Comparison of ENCODE assay signal across 10 cellular contexts in genomic region chr10:43394868-43395267, GRCh38. TPM values are rescaled to one million over a fixed set of nuclear protein-coding genes. Genes with fewer than 3 reads are reported as not detected.
A peak's percentile ranks its signal among the peaks of the same experiment; 100 is the strongest.
DNase-seq lines count a peak whose midpoint lies in the region; ATAC-seq and TF ChIP-seq lines count a peak whose summit lies in the region.
"Had no signal": no experiment of that assay in that cellular context is flagged by ENCODE, and none has a peak within 500 bp of the region (broad histone marks: within the 10 kb centered on the region; RNA-seq: fewer than 3 reads in every experiment).

No MANE protein-coding gene starts in this region.

- H3K9me3 ChIP-seq in WERI-Rb-1 (ENCODE audit: severe bottlenecking) (no peaks in the 10 kb centered on the region), spleen (no peaks in the 10 kb centered on the region)

- DNase-seq in activated CD4-positive, alpha-beta T cell treated with anti-CD3 and anti-CD28 coated beads, Interleukin-2, amount 10 ng/mL, durations not matched to agents 24 days and 14 days, result no peak
- no peak for DNase-seq in activated CD4-positive, alpha-beta T cell treated with anti-CD3 and anti-CD28 coated beads, Interleukin-2, amount 50 U/mL, for 48 hours
- DNase-seq in WERI-Rb-1, result no peak
- no peak for DNase-seq in glutamatergic neuron
- DNase-seq in spleen, result peak; percentile 59
- DNase-seq in mucosa of gallbladder (ENCODE audit: low spot score), result no peak
- DNase-seq: activated gamma-delta T cell; stimulated activated CD4-positive, alpha-beta T cell treated with anti-CD3 and anti-CD28 coated beads, Interleukin-4, amount 100 ng/mL, for 24 hours had no signal

- no peaks in the 10 kb centered on the region for H3K27me3 Mint-ChIP-seq in activated CD4-positive, alpha-beta T cell treated with anti-CD3 and anti-CD28 coated beads, Interleukin-2, amount 10 ng/mL, durations not matched to agents 24 days and 14 days
- H3K27me3 Mint-ChIP-seq in glutamatergic neuron (ENCODE audit: unreplicated experiment), result peaks cover 13% of the 10 kb centered on the region

- H3K4me1 ChIP-seq in spleen, result peaks cover 56 to 95% (median 90%) of the 10 kb centered on the region in 6 donors

- H3K4me3 ChIP-seq in WERI-Rb-1 (ENCODE audit: low read depth, low read length) (peak overlapping the region; percentile 81), spleen (peak overlapping the region in 4 of 8 donors; percentile 61 to 79 (median 78))

- H3K27ac ChIP-seq in WERI-Rb-1 (peak overlapping the region; percentile 98), spleen (peak overlapping the region in 7 of 8 donors; percentile 95 to 100 (median 99))

- intact Hi-C loops in activated CD4-positive, alpha-beta T cell treated with anti-CD3 and anti-CD28 coated beads, Interleukin-2, amount 10 ng/mL, durations not matched to agents 24 days and 14 days (cut with micrococcal nuclease), result loop anchor here (2.0 kb wide), 1 partner anchor 32 kb away; no protein-coding TSS in a partner anchor
- intact Hi-C loops in spleen (cut with DNase I; ENCODE audit: low total_unique reads), result no loop called here

- peaks cover 70% of the 10 kb centered on the region for H3K4me1 Mint-ChIP-seq in activated CD4-positive, alpha-beta T cell treated with anti-CD3 and anti-CD28 coated beads, Interleukin-2, amount 10 ng/mL, durations not matched to agents 24 days and 14 days
- H3K4me1 Mint-ChIP-seq in glutamatergic neuron (ENCODE audit: low read depth, unreplicated experiment), result peaks cover 13% of the 10 kb centered on the region

- WGBS in spleen, 5 donors, result 71 to 86% (median 80%) methylated on average over 6 of the region's 6 CpGs

- no peak for TF ChIP-seq POLR2A in spleen (IDR thresholded peaks at IDR 0.05)

- H3K27me3 ChIP-seq in WERI-Rb-1 (ENCODE audit: insufficient read depth, low read depth, severe bottlenecking) (no peaks in the 10 kb centered on the region), spleen (replicated peaks in 1 of 7) (no peaks in the 10 kb centered on the region)

- H3K9me3 Mint-ChIP-seq in activated CD4-positive, alpha-beta T cell treated with anti-CD3 and anti-CD28 coated beads, Interleukin-2, amount 10 ng/mL, durations not matched to agents 24 days and 14 days, result no peaks in the 10 kb centered on the region
- H3K9me3 Mint-ChIP-seq in glutamatergic neuron (ENCODE audit: unreplicated experiment), result peaks cover 6% of the 10 kb centered on the region

- peak overlapping the region; percentile 90 for H3K4me3 Mint-ChIP-seq in activated CD4-positive, alpha-beta T cell treated with anti-CD3 and anti-CD28 coated beads, Interleukin-2, amount 10 ng/mL, durations not matched to agents 24 days and 14 days
- peak overlapping the region; percentile 78 for H3K4me3 Mint-ChIP-seq in glutamatergic neuron (ENCODE audit: unreplicated experiment)

- H3K36me3 ChIP-seq in WERI-Rb-1, result peaks cover 78% of the 10 kb centered on the region
- H3K36me3 ChIP-seq in spleen, result peaks cover 0 to 69% (median 50%) of the 10 kb centered on the region in 6 donors

- ATAC-seq in GM19455 (IDR thresholded peaks at IDR 0.05; ENCODE audit: unreplicated experiment), result no peak
- ATAC-seq in GM19467 (IDR thresholded peaks at IDR 0.05; ENCODE audit: unreplicated experiment), result no peak

- H3K27ac Mint-ChIP-seq in activated CD4-positive, alpha-beta T cell treated with anti-CD3 and anti-CD28 coated beads, Interleukin-2, amount 10 ng/mL, durations not matched to agents 24 days and 14 days, result peak overlapping the region; percentile 94
- H3K27ac Mint-ChIP-seq in glutamatergic neuron (ENCODE audit: unreplicated experiment), result peak overlapping the region; percentile 57

- peaks cover 79% of the 10 kb centered on the region for H3K36me3 Mint-ChIP-seq in activated CD4-positive, alpha-beta T cell treated with anti-CD3 and anti-CD28 coated beads, Interleukin-2, amount 10 ng/mL, durations not matched to agents 24 days and 14 days (ENCODE audit: low read depth)
- peaks cover 4% of the 10 kb centered on the region for H3K36me3 Mint-ChIP-seq in glutamatergic neuron (ENCODE audit: unreplicated experiment)

- TF ChIP-seq CTCF in WERI-Rb-1 (IDR thresholded peaks at IDR 0.05; ENCODE audit: low read depth, low read length) (no peak), glutamatergic neuron (IDR thresholded peaks at IDR 0.05; ENCODE audit: partially characterized antibody, unreplicated experiment) (no peak), spleen (IDR thresholded peaks at IDR 0.05 in 8 of 11, conservative IDR thresholded peaks at IDR 0.05 in 3 of 11) (no peak)

RNA-seq across cellular contexts. Expression of gene HNRNPF, which starts 14.1 kb away (rescaled TPM):
- 513 and 516 TPM in 2 replicates for total RNA-seq in activated CD4-positive, alpha-beta T cell treated with anti-CD3 and anti-CD28 coated beads, Interleukin-2, amount 10 ng/mL, durations not matched to agents 24 days and 14 days
- total RNA-seq in glutamatergic neuron (ENCODE audit: unreplicated experiment) (99.7 TPM), spleen (100 to 1,000 TPM; 159 to 253 (median 206) TPM), mucosa of gallbladder (184 TPM)
- polyA plus RNA-seq in spleen, result 100 to 1,000 TPM in 2 of 3 donors, 10 to 100 TPM in 1; 82.8 to 141 (median 116) TPM

RNA-seq across cellular contexts. Expression of gene FXYD4, which starts 23.4 kb away (rescaled TPM):
- total RNA-seq in activated CD4-positive, alpha-beta T cell treated with anti-CD3 and anti-CD28 coated beads, Interleukin-2, amount 10 ng/mL, durations not matched to agents 24 days and 14 days, result not detected in 2 replicates
- not detected for total RNA-seq in glutamatergic neuron (ENCODE audit: unreplicated experiment)
- total RNA-seq in spleen, result not detected
- under 1 TPM in 1 of 3 donors, not detected in 2; 0.20 TPM for polyA plus RNA-seq in spleen
- total RNA-seq in mucosa of gallbladder, result 1.6 TPM

RNA-seq across cellular contexts. Expression of gene ZNF487, which starts 42.0 kb away (rescaled TPM):
- 1.5 and 1.6 TPM in 2 replicates for total RNA-seq in activated CD4-positive, alpha-beta T cell treated with anti-CD3 and anti-CD28 coated beads, Interleukin-2, amount 10 ng/mL, durations not matched to agents 24 days and 14 days
- total RNA-seq in glutamatergic neuron (ENCODE audit: unreplicated experiment) (2.1 TPM), spleen (10 to 100 TPM in 2 of 7 donors, 1 to 10 TPM in 5; 5.8 to 12.1 (median 7.9) TPM), mucosa of gallbladder (5.9 TPM)
- polyA plus RNA-seq in spleen, result 1 to 10 TPM; 4.9 to 9.6 (median 7.0) TPM
